In the genomic region with DNA sequence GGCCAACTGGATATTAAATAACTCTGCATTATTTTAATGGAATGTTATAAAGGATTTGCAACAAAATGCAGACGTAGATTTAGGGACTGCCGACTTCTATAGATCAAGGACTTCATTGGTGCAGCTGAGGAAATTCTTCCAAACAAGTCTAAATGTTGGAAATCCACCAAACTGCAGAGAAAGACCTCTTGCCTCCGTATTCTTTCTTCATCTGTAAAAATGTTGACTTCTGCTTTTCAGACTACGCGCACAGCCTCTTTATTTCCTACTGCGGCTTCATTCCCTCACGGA, we compare ENCODE assay signal across 1 cellular context.
TF ChIP-seq lines count a peak whose summit lies in the region.

No MANE protein-coding gene starts in this region.

TF ChIP-seq in GM23338, 12 proteins besides CTCF, POLR2A, EP300 and RAD21 (continued from another document):
- TF ChIP-seq POLR2AphosphoS5 (IDR thresholded peaks at IDR 0.05; ENCODE audit: low read depth), result no peak
- TF ChIP-seq, protein P1, sequence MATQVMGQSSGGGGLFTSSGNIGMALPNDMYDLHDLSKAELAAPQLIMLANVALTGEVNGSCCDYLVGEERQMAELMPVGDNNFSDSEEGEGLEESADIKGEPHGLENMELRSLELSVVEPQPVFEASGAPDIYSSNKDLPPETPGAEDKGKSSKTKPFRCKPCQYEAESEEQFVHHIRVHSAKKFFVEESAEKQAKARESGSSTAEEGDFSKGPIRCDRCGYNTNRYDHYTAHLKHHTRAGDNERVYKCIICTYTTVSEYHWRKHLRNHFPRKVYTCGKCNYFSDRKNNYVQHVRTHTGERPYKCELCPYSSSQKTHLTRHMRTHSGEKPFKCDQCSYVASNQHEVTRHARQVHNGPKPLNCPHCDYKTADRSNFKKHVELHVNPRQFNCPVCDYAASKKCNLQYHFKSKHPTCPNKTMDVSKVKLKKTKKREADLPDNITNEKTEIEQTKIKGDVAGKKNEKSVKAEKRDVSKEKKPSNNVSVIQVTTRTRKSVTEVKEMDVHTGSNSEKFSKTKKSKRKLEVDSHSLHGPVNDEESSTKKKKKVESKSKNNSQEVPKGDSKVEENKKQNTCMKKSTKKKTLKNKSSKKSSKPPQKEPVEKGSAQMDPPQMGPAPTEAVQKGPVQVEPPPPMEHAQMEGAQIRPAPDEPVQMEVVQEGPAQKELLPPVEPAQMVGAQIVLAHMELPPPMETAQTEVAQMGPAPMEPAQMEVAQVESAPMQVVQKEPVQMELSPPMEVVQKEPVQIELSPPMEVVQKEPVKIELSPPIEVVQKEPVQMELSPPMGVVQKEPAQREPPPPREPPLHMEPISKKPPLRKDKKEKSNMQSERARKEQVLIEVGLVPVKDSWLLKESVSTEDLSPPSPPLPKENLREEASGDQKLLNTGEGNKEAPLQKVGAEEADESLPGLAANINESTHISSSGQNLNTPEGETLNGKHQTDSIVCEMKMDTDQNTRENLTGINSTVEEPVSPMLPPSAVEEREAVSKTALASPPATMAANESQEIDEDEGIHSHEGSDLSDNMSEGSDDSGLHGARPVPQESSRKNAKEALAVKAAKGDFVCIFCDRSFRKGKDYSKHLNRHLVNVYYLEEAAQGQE (IDR thresholded peaks at IDR 0.05; ENCODE audit: unreplicated experiment), result no peak
- no peak for TF ChIP-seq CREB1 (CRISPR knock-in tag; IDR thresholded peaks at IDR 0.05; ENCODE audit: low read depth)
- no peak for TF ChIP-seq JUNB (IDR thresholded peaks at IDR 0.05; ENCODE audit: unreplicated experiment)
TF ChIP-seq in GM23338: peak in this region for 0.
